In the genomic region with DNA sequence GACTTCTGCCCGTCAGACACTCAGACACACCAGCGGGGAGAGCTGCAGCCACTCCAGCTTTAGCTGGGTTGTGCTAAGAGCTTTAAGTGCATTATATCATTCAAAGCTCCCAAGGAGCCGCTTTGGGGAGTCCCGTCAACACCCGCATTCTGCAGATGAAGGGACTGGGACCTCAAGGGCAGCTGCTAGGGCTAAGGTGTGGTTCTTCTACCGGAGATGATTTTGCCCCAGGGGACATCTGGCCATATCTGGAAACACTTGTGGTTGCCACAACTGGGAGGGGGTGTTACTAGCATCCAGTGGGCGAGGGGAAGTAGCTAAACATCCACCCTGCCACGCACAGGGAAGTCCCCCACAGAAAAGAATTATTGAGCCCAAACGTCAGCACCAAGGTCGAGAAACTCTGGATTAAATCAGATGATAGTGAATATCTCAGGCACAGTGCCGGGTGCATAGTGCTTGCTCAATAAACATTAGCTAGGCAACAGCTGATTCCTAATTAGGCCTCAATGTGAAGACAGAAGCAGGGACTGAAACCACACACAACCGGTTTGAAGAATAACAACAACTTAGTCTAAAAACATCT, we compare ENCODE assay signal across 10 cellular contexts. TPM values are rescaled to one million over a fixed set of nuclear protein-coding genes. Genes with fewer than 3 reads are reported as not detected.
DNase-seq lines count a peak whose midpoint lies in the region; ATAC-seq and TF ChIP-seq lines count a peak whose summit lies in the region.
"Had no signal": no experiment of that assay in that cellular context is flagged by ENCODE, and none has a peak within 500 bp of the region (broad histone marks: within the 10 kb centered on the region; RNA-seq: fewer than 3 reads in every experiment).

No MANE protein-coding gene starts in this region.

- H3K9me3 Mint-ChIP-seq in memory B cell, result no peaks in the 10 kb centered on the region

- 53 to 54% methylated on average over 12 of the region's 12 CpGs for WGBS in lower leg skin, 2 donors

- no peak overlapping the region for H3K4me3 ChIP-seq in Jurkat, Clone E6-1 (ENCODE audit: low read length)
- H3K4me3 ChIP-seq in lower leg skin (ENCODE audit: low read depth, poor library complexity, severe bottlenecking), result no peak overlapping the region
- H3K4me3 ChIP-seq: GM23248, thoracic aorta had no signal

- H3K4me3 Mint-ChIP-seq in memory B cell, result peak overlapping the region; percentile 83

- peak; percentile 55 for DNase-seq in Jurkat, Clone E6-1 (ENCODE audit: low read depth, low spot score)
- DNase-seq in memory B cell (ENCODE audit: low spot score in 2 of 2) (peak; percentile 63 to 76), lower leg skin (ENCODE audit: low spot score in 2 of 2) (no peak), NCI-H2196 treated with DMSO at 0.1 percent for 48 hours (lab: John Stamatoyannopoulos, UW; ENCODE audit: unreplicated experiment) (no peak), HK-2 (ENCODE audit: unreplicated experiment) (no peak)
- no peak for DNase-seq in activated CD4-positive, CD25-positive, alpha-beta regulatory T cell (lab: John Stamatoyannopoulos, UW)
- DNase-seq: GM23248 had no signal

- H3K27ac Mint-ChIP-seq in memory B cell, result peak overlapping the region; percentile 100

- intact Hi-C loops in lower leg skin (cut with DNase I; ENCODE audit: low total_unique reads), result no loop called here

- no peaks in the 10 kb centered on the region for H3K36me3 Mint-ChIP-seq in memory B cell

- no peak for TF ChIP-seq POLR2A in lower leg skin (IDR thresholded peaks at IDR 0.05)

- ATAC-seq in GM18517 (IDR thresholded peaks at IDR 0.05; ENCODE audit: unreplicated experiment), result peak; percentile 35
- ATAC-seq in GM21737 (IDR thresholded peaks at IDR 0.05; ENCODE audit: unreplicated experiment), result peak; percentile 54
- ATAC-seq in memory B cell (ENCODE audit: low read depth), result peak; percentile 67

- no peak for TF ChIP-seq CTCF in lower leg skin (IDR thresholded peaks at IDR 0.05)

- peaks cover 7% of the 10 kb centered on the region for H3K27me3 Mint-ChIP-seq in memory B cell

- peaks cover 73% of the 10 kb centered on the region for H3K4me1 Mint-ChIP-seq in memory B cell

RNA-seq across cellular contexts. Expression of a gene that starts 29.6 kb away (rescaled TPM):
- polyA plus RNA-seq in Jurkat, Clone E6-1 (2012; ENCODE audit: insufficient read depth, insufficient read length), result 48.7 TPM
- 10 to 100 TPM in 3 of 4 donors, 1 to 10 TPM in 1; 4.3 to 22.1 (median 11.8) TPM for total RNA-seq in lower leg skin

RNA-seq across cellular contexts. Expression of a gene that starts 60.0 kb away (rescaled TPM):
- not detected for polyA plus RNA-seq in Jurkat, Clone E6-1 (2012; ENCODE audit: insufficient read depth, insufficient read length)
- total RNA-seq in lower leg skin, result under 1 TPM in 1 of 4 donors, not detected in 3; 0.19 TPM
- total RNA-seq: GM23248 had no signal
- polyA plus RNA-seq: GM23248 had no signal

Comparison
In these comparisons a context has a peak if more than half of its experiments do, and no peak if none do; other contexts are left out.
1. DNase-seq: peak in Jurkat, Clone E6-1 (single experiment) and memory B cell (2 of 2); none in activated CD4-positive, CD25-positive, alpha-beta regulatory T cell (0 of 4), lower leg skin (0 of 2), NCI-H2196 treated with DMSO at 0.1 percent for 48 hours (single experiment) and HK-2 (single experiment).
2. Peak in every context shown above with its lines, with median percentiles within 50 percentile points of each other: ATAC-seq.